ENCODE assay signal across 21 cellular contexts in genomic region chr13:95317037-95317989, GRCh38. TPM values are rescaled to one million over a fixed set of nuclear protein-coding genes. Genes with fewer than 3 reads are reported as not detected.
DNase-seq lines count a peak whose midpoint lies in the region; ATAC-seq and TF ChIP-seq lines count a peak whose summit lies in the region.
"Had no signal": no experiment of that assay in that cellular context is flagged by ENCODE, and none has a peak within 500 bp of the region (broad histone marks: within the 10 kb centered on the region; RNA-seq: fewer than 3 reads in every experiment).

No MANE protein-coding gene starts in this region.

- TF ChIP-seq POLR2A in body of pancreas (IDR thresholded peaks at IDR 0.05): no peak

- H3K9me3 ChIP-seq in body of pancreas: no peaks in the 10 kb centered on the region
- H3K9me3 ChIP-seq: right lobe of liver, stomach, uterus had no signal

- DNase-seq in CMK (ENCODE audit: low read depth): peak; percentile 50
- DNase-seq in M059J (ENCODE audit: low read depth): peak; percentile 57
- DNase-seq in cardiac fibroblast (ENCODE audit: low read depth in 2 of 2): peak; percentile 69 to 78
- no peak for DNase-seq in cortex of kidney (lab: John Stamatoyannopoulos, UW)
- DNase-seq in body of pancreas: no peak
- DNase-seq: activated CD4-positive, alpha-beta T cell treated with anti-CD3 and anti-CD28 coated beads for 36 hours; activated effector memory CD4-positive, alpha-beta T cell treated with Interleukin-2 at 50 U/mL for 16 hours; amniotic stem cell; DND-41; mammary epithelial cell; NCI-H1105; NCI-H69; PC-3; right lobe of liver; stomach had no signal

- no peaks in the 10 kb centered on the region for H3K27me3 ChIP-seq in body of pancreas
- H3K27me3 ChIP-seq: right lobe of liver, stomach, uterus had no signal

- H3K36me3 ChIP-seq in body of pancreas (replicated peaks in 1 of 2; ENCODE audit: insufficient read depth in 1 of 2, low read depth in 2 of 2): no peaks in the 10 kb centered on the region
- H3K36me3 ChIP-seq: right lobe of liver, stomach, uterus had no signal

- H3K27ac ChIP-seq in body of pancreas: no peak overlapping the region
- H3K27ac ChIP-seq: right lobe of liver, stomach, uterus had no signal

- H3K4me3 Mint-ChIP-seq in nephron: no peak overlapping the region
- H3K4me3 Mint-ChIP-seq: activated CD4-positive, alpha-beta T cell treated with anti-CD3 and anti-CD28 coated beads for 36 hours; IgD-negative memory B cell; neural crest cell had no signal

- no peak for TF ChIP-seq CTCF in cardiac fibroblast (IDR thresholded peaks at IDR 0.05; ENCODE audit: low read depth, low read length)
- no peak for TF ChIP-seq CTCF in nephron (IDR thresholded peaks at IDR 0.05; ENCODE audit: unreplicated experiment in 3 of 3)
- TF ChIP-seq CTCF in body of pancreas (IDR thresholded peaks at IDR 0.05): no peak

- no peak overlapping the region for H3K4me3 ChIP-seq in cardiac fibroblast (replicated peaks in 1 of 2; ENCODE audit: low read depth in 2 of 2, low read length in 2 of 2)
- H3K4me3 ChIP-seq in body of pancreas: no peak overlapping the region
- H3K4me3 ChIP-seq: right lobe of liver, stomach, uterus had no signal

- peak overlapping the region; percentile 10 to 54 (median 49) for H3K27ac Mint-ChIP-seq in nephron
- H3K27ac Mint-ChIP-seq: activated CD4-positive, alpha-beta T cell treated with anti-CD3 and anti-CD28 coated beads for 36 hours; IgD-negative memory B cell had no signal

- WGBS in body of pancreas, 2 donors: 85 to 86% methylated on average over 11 to 12 of the region's 12 CpGs

- no peaks in the 10 kb centered on the region for H3K9me3 Mint-ChIP-seq in nephron
- H3K9me3 Mint-ChIP-seq: IgD-negative memory B cell, neural crest cell had no signal

- H3K36me3 Mint-ChIP-seq in nephron (ENCODE audit: low read depth): no peaks in the 10 kb centered on the region
- H3K36me3 Mint-ChIP-seq: IgD-negative memory B cell had no signal

- H3K27me3 Mint-ChIP-seq in nephron (ENCODE audit: low read depth): no peaks in the 10 kb centered on the region
- H3K27me3 Mint-ChIP-seq: IgD-negative memory B cell had no signal

- peaks cover 5% of the 10 kb centered on the region for H3K4me1 Mint-ChIP-seq in nephron
- H3K4me1 Mint-ChIP-seq: IgD-negative memory B cell, neural crest cell had no signal

- intact Hi-C loops in body of pancreas (cut with DNase I): no loop called here

- no peak for ATAC-seq in HG02884 (IDR thresholded peaks at IDR 0.05; ENCODE audit: unreplicated experiment)
- no peak for ATAC-seq in GM19467 (IDR thresholded peaks at IDR 0.05; ENCODE audit: unreplicated experiment)
- no peak for ATAC-seq in body of pancreas
- ATAC-seq: activated CD4-positive, alpha-beta T cell treated with anti-CD3 and anti-CD28 coated beads for 36 hours; PC-3; right lobe of liver had no signal

- H3K4me1 ChIP-seq in body of pancreas: peaks cover 11% of the 10 kb centered on the region
- H3K4me1 ChIP-seq: uterus had no signal

RNA-seq across cellular contexts. Expression of gene ABCC4, which starts 16.1 kb away (rescaled TPM):
- 15.4 and 20.6 TPM in 2 replicates for total RNA-seq in M059J (2014; rRNA removed; shearing (Covaris generic))
- 1 to 10 TPM; 5.4 to 6.6 TPM for total RNA-seq in body of pancreas

Comparison
In these comparisons a context has a peak if more than half of its experiments do, and no peak if none do; other contexts are left out.
1. DNase-seq: peak in CMK (single experiment), M059J (single experiment) and cardiac fibroblast (2 of 2); none in cortex of kidney (single experiment) and body of pancreas (0 of 4).